24 cellular contexts compared by ENCODE assay signal in genomic region chr18:33918571-33918970, GRCh38.
"Had no signal": no experiment of that assay in that cellular context is flagged by ENCODE, and none has a peak within 500 bp of the region (broad histone marks: within the 10 kb centered on the region; RNA-seq: fewer than 3 reads in every experiment).

No MANE protein-coding gene starts in this region.

- H3K4me3 ChIP-seq: breast epithelium, coronary artery, Peyer's patch, SJCRH30 had no signal

- H3K9me2 ChIP-seq: SK-N-SH had no signal

- H3K27ac ChIP-seq: breast epithelium, coronary artery, Peyer's patch, RWPE1, SJCRH30 had no signal

- H3K9me3 ChIP-seq: breast epithelium, Peyer's patch, SJCRH30, SK-N-SH had no signal

- H3K4me2 ChIP-seq: SK-N-SH had no signal

- H3K4me1 ChIP-seq: breast epithelium, Peyer's patch, SJCRH30 had no signal

- DNase-seq: activated CD4-positive, alpha-beta T cell treated with anti-CD3 and anti-CD28 coated beads for 4 hours; activated CD8-positive, alpha-beta memory T cell treated with anti-CD3 and anti-CD28 coated beads, Interleukin-2, amount 50 U/mL, for 4 hours; activated CD8-positive, alpha-beta T cell treated with anti-CD3 and anti-CD28 coated beads for 36 hours; activated naive CD4-positive, alpha-beta T cell; activated T-cell treated with anti-CD3 and anti-CD28 coated beads, Interleukin-2, amount 50 U/mL, for 72 hours; aorta; caudate nucleus; NCI-H1092 treated with DMSO at 0.1 percent for 48 hours; NCI-H1417 treated with DMSO at 0.1 percent for 48 hours; NCI-H1694; NCI-H2029; NCI-H2107; NCI-H2171 treated with DMSO at 0.1 percent for 48 hours; NCI-H226; NCI-H526; NK-92 treated with Interleukin-12 subunit alpha and Interleukin-12 subunit beta, amount 100 ng/mL, for 24 hours; Peyer's patch; Right ventricle myocardium superior; SJCRH30; SK-N-SH had no signal

- H3K36me3 ChIP-seq: breast epithelium, Peyer's patch, SJCRH30 had no signal

- ATAC-seq: activated CD4-positive, CD25-positive, alpha-beta regulatory T cell treated with anti-CD3 and anti-CD28 coated beads, Interleukin-2, amount 50 U/mL, for 24 hours; activated CD8-positive, alpha-beta T cell treated with anti-CD3 and anti-CD28 coated beads for 36 hours; activated T-cell treated with anti-CD3 and anti-CD28 coated beads, Interleukin-2, amount 50 U/mL, for 72 hours had no signal
